ENCODE assay signal across 13 cellular contexts in the genomic region with DNA sequence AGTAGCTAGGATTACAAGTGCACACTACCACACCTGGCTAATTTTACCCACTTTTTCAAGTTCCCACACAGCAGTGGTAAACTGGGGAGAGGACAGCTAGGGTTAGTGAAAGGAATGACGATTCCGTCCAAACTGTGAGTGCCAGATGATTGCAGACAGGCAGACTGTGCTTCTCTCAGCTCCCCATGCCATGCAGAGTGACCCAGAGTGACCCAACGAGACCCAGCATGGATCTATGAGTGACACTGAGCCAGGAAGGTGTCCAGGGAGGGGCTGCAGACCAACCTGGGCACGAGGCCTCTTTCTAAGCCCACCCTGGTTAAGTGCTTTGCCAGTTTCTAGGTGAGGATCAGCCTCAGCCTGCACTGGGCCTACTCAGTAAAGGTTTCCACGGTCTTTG. TPM values are rescaled to one million over a fixed set of nuclear protein-coding genes. Genes with fewer than 3 reads are reported as not detected.
DNase-seq lines count a peak whose midpoint lies in the region; ATAC-seq and TF ChIP-seq lines count a peak whose summit lies in the region.
"Had no signal": no experiment of that assay in that cellular context is flagged by ENCODE, and none has a peak within 500 bp of the region (broad histone marks: within the 10 kb centered on the region; RNA-seq: fewer than 3 reads in every experiment).

No MANE protein-coding gene starts in this region.

- H3K4me3 ChIP-seq in PC-3 (ENCODE audit: low read length) = no peak overlapping the region
- H3K4me3 ChIP-seq in muscle layer of colon (ENCODE audit: low read depth in 1 of 2, low read length in 2 of 2) = no peak overlapping the region
- no peak overlapping the region for H3K4me3 ChIP-seq in thoracic aorta
- no peak overlapping the region for H3K4me3 ChIP-seq in MM.1S (ENCODE audit: low read length)
- H3K4me3 ChIP-seq: neural progenitor cell, SJSA1 had no signal

- H3K4me1 Mint-ChIP-seq in effector memory CD8-positive, alpha-beta T cell (ENCODE audit: low read depth in 2 of 2) = peaks cover 21 to 23% of the 10 kb centered on the region in 2 donors

- H3K36me3 ChIP-seq in PC-3 (ENCODE audit: low read depth, low read length) = no peaks in the 10 kb centered on the region
- no peaks in the 10 kb centered on the region for H3K36me3 ChIP-seq in muscle layer of colon (ENCODE audit: insufficient read depth, low read length)
- no peaks in the 10 kb centered on the region for H3K36me3 ChIP-seq in thoracic aorta
- no peaks in the 10 kb centered on the region for H3K36me3 ChIP-seq in MM.1S (replicated peaks; ENCODE audit: insufficient read depth, low read length)
- H3K36me3 ChIP-seq: neural progenitor cell, SJSA1 had no signal

- no peaks in the 10 kb centered on the region for H3K27me3 Mint-ChIP-seq in effector memory CD8-positive, alpha-beta T cell
- H3K27me3 Mint-ChIP-seq: activated naive CD8-positive, alpha-beta T cell treated with anti-CD3 and anti-CD28 coated beads for 36 hours had no signal

- H3K9me2 ChIP-seq in PC-3 (replicated peaks; ENCODE audit: low read length) (no peaks in the 10 kb centered on the region), MM.1S (replicated peaks; ENCODE audit: insufficient read depth, low read length) (no peaks in the 10 kb centered on the region)

- BruUV-seq in PC-3 (replicated peaks; lab: Mats Ljungman, UMichigan) = no TSS peak

- no peak overlapping the region for H3K9ac ChIP-seq in PC-3 (ENCODE audit: low read length)
- H3K9ac ChIP-seq in muscle layer of colon (ENCODE audit: low read length) = no peak overlapping the region
- H3K9ac ChIP-seq in MM.1S (ENCODE audit: low read length) = no peak overlapping the region
- H3K9ac ChIP-seq: neural progenitor cell had no signal

- TF ChIP-seq CTCF in PC-3 (conservative IDR thresholded peaks at IDR 0.05; ENCODE audit: low read depth, low read length) (no peak), thoracic aorta (IDR thresholded peaks at IDR 0.05) (no peak), MM.1S (IDR thresholded peaks at IDR 0.05; ENCODE audit: low read length) (no peak)

- H3K4me1 ChIP-seq in PC-3 (ENCODE audit: insufficient read depth, low read length) = peaks cover 12% of the 10 kb centered on the region
- H3K4me1 ChIP-seq in muscle layer of colon (ENCODE audit: insufficient read depth, low read length) = peaks cover 53% of the 10 kb centered on the region
- peaks cover 23 to 49% of the 10 kb centered on the region in 2 donors for H3K4me1 ChIP-seq in thoracic aorta (ENCODE audit: control insufficient read depth in 1 of 2, low read depth in 2 of 2)
- H3K4me1 ChIP-seq in MM.1S (ENCODE audit: low read length) = peaks cover 9% of the 10 kb centered on the region

- DNase-seq in PC-3 (no peak), thoracic aorta (ENCODE audit: low spot score) (no peak), NCI-H1048 (lab: John Stamatoyannopoulos, UW) (no peak), MM.1S (no peak), posterior vena cava (ENCODE audit: low spot score) (no peak)
- no peak for DNase-seq in effector memory CD8-positive, alpha-beta T cell
- DNase-seq: activated CD8-positive, alpha-beta memory T cell treated with anti-CD3 and anti-CD28 coated beads, Interleukin-2, amount 10 ng/mL, durations not matched to agents 7 days and 5 days; NCI-H2029 treated with DMSO at 0.1 percent for 48 hours had no signal

- H2AFZ ChIP-seq in PC-3 (ENCODE audit: low read length) (peak overlapping the region; percentile 37; the same call in 1 of the 2 replicates), MM.1S (ENCODE audit: low read length) (no peak overlapping the region; the same call in 1 of the 2 replicates)
- H2AFZ ChIP-seq: neural progenitor cell had no signal

- peaks cover 10% of the 10 kb centered on the region for H3K36me3 Mint-ChIP-seq in effector memory CD8-positive, alpha-beta T cell (ENCODE audit: insufficient read depth)
- H3K36me3 Mint-ChIP-seq: activated CD8-positive, alpha-beta memory T cell treated with anti-CD3 and anti-CD28 coated beads, Interleukin-2, amount 10 ng/mL, durations not matched to agents 7 days and 5 days; activated naive CD8-positive, alpha-beta T cell treated with anti-CD3 and anti-CD28 coated beads for 36 hours; neural progenitor cell had no signal

- POLR2A ChIA-PET in PC-3 (lab: Charles Lee; ENCODE audit: unreplicated experiment) = no interaction called here

- ATAC-seq in PC-3 = no peak
- ATAC-seq in effector memory CD8-positive, alpha-beta T cell (replicated peaks) = no peak
- ATAC-seq in thoracic aorta (ENCODE audit: insufficient number of reproducible peaks, low FRiP score, low read depth) = no peak
- no peak for ATAC-seq in HG03039 (IDR thresholded peaks at IDR 0.05; ENCODE audit: unreplicated experiment)

- intact Hi-C loops in PC-3 (cut with micrococcal nuclease) = no loop called here
- intact Hi-C loops in posterior vena cava (cut with DNase I) = loop anchor here in 1 of 2 donors (5.0 kb wide), 1 partner anchor 1168 kb away; no protein-coding TSS in a partner anchor

- peak overlapping the region; percentile 87 to 91 for H3K27ac Mint-ChIP-seq in effector memory CD8-positive, alpha-beta T cell
- H3K27ac Mint-ChIP-seq: activated CD8-positive, alpha-beta memory T cell treated with anti-CD3 and anti-CD28 coated beads, Interleukin-2, amount 10 ng/mL, durations not matched to agents 7 days and 5 days; activated naive CD8-positive, alpha-beta T cell treated with anti-CD3 and anti-CD28 coated beads for 36 hours; neural progenitor cell had no signal

- H3K4me2 ChIP-seq in PC-3 (ENCODE audit: low read length) (no peak overlapping the region), MM.1S (ENCODE audit: low read depth, low read length) (no peak overlapping the region)
- H3K4me2 ChIP-seq: neural progenitor cell had no signal

- H3K79me2 ChIP-seq in PC-3 (ENCODE audit: low read length) = no peaks in the 10 kb centered on the region
- no peaks in the 10 kb centered on the region for H3K79me2 ChIP-seq in MM.1S (ENCODE audit: low read length)

- H3K27me3 ChIP-seq in PC-3 (ENCODE audit: low read length) (no peaks in the 10 kb centered on the region), muscle layer of colon (ENCODE audit: control insufficient read depth in 1 of 2, insufficient read depth in 2 of 2, low read length in 2 of 2) (no peaks in the 10 kb centered on the region), thoracic aorta (replicated peaks; ENCODE audit: insufficient read depth) (no peaks in the 10 kb centered on the region), MM.1S (replicated peaks; ENCODE audit: insufficient read depth, low read length) (no peaks in the 10 kb centered on the region)
- H3K27me3 ChIP-seq: SJSA1 had no signal

- H3K9me3 Mint-ChIP-seq in effector memory CD8-positive, alpha-beta T cell = no peaks in the 10 kb centered on the region
- H3K9me3 Mint-ChIP-seq: activated naive CD8-positive, alpha-beta T cell treated with anti-CD3 and anti-CD28 coated beads for 36 hours; neural progenitor cell had no signal

- H3F3A ChIP-seq in PC-3 (ENCODE audit: low read length, unreplicated experiment) (no peaks in the 10 kb centered on the region), MM.1S (ENCODE audit: insufficient read depth, low read length) (no peaks in the 10 kb centered on the region)

- CTCF ChIA-PET in PC-3 (lab: Charles Lee) = interaction anchor here (0.7 to 1.9 kb wide), 3 partner anchors 13 to 479 kb away, joined by 3 to 20 read pairs (median 7); no protein-coding TSS in a partner anchor

- H3K4me3 Mint-ChIP-seq in effector memory CD8-positive, alpha-beta T cell = peak overlapping the region; percentile 59 to 65
- H3K4me3 Mint-ChIP-seq: activated CD8-positive, alpha-beta memory T cell treated with anti-CD3 and anti-CD28 coated beads, Interleukin-2, amount 10 ng/mL, durations not matched to agents 7 days and 5 days; activated naive CD8-positive, alpha-beta T cell treated with anti-CD3 and anti-CD28 coated beads for 36 hours; neural progenitor cell had no signal

- H3K9me3 ChIP-seq in PC-3 (ENCODE audit: low read length) = no peaks in the 10 kb centered on the region
- H3K9me3 ChIP-seq in muscle layer of colon (ENCODE audit: low read length) = no peaks in the 10 kb centered on the region
- no peaks in the 10 kb centered on the region for H3K9me3 ChIP-seq in thoracic aorta
- no peaks in the 10 kb centered on the region for H3K9me3 ChIP-seq in MM.1S (replicated peaks; ENCODE audit: insufficient read depth, low read length)
- H3K9me3 ChIP-seq: SJSA1 had no signal

- H4K20me1 ChIP-seq in PC-3 (ENCODE audit: low read length) = no peaks in the 10 kb centered on the region
- H4K20me1 ChIP-seq in MM.1S (ENCODE audit: insufficient read depth, low read length) = no peaks in the 10 kb centered on the region

- no peak overlapping the region for H3K27ac ChIP-seq in PC-3 (ENCODE audit: low read length)
- peak overlapping the region; percentile 13 for H3K27ac ChIP-seq in muscle layer of colon (ENCODE audit: low read depth, low read length)
- peak overlapping the region; percentile 79 to 81 for H3K27ac ChIP-seq in thoracic aorta
- H3K27ac ChIP-seq in MM.1S (ENCODE audit: low read length) = no peak overlapping the region
- H3K27ac ChIP-seq: neural progenitor cell had no signal

RNA-seq across cellular contexts. Expression of a gene that starts 7.7 kb away (rescaled TPM):
- total RNA-seq in PC-3 (2014; rRNA removed) = 13.4 and 14.0 TPM in 2 replicates
- 10 to 100 TPM; 14.4 to 20.0 TPM for total RNA-seq in thoracic aorta
- total RNA-seq in posterior vena cava = 10 to 100 TPM; 25.0 to 55.4 TPM

RNA-seq across cellular contexts. Expression of a gene that starts 44.6 kb away (rescaled TPM):
- total RNA-seq in PC-3 (2014; rRNA removed) (0.12 and 0.15 TPM in 2 replicates), thoracic aorta (10 to 100 TPM; 13.5 to 26.9 TPM), posterior vena cava (1 to 10 TPM; 3.0 to 9.1 TPM)
- total RNA-seq: activated naive CD8-positive, alpha-beta T cell treated with anti-CD3 and anti-CD28 coated beads for 36 hours had no signal

Comparison
In these comparisons a context has a peak if more than half of its experiments do, and no peak if none do; other contexts are left out.
1. H3K27ac ChIP-seq: peak in muscle layer of colon (single experiment) and thoracic aorta (2 of 2); none in PC-3 (single experiment) and MM.1S (single experiment).